27 cellular contexts compared by ENCODE assay signal in genomic region chr13:110551284-110551683, GRCh38. TPM values are rescaled to one million over a fixed set of nuclear protein-coding genes. Genes with fewer than 3 reads are reported as not detected.
DNase-seq lines count a peak whose midpoint lies in the region; ATAC-seq, FAIRE-seq and TF ChIP-seq lines count a peak whose summit lies in the region.
"Had no signal": no experiment of that assay in that cellular context is flagged by ENCODE, and none has a peak within 500 bp of the region (broad histone marks: within the 10 kb centered on the region; RNA-seq: fewer than 3 reads in every experiment).

No MANE protein-coding gene starts in this region.

- peak overlapping the region; percentile 2; the same call in 1 of the 2 replicates for H3K4me2 ChIP-seq in GM12878 (ENCODE audit: control insufficient read depth, insufficient read depth)

- H3K4me3 ChIP-seq in cardiac muscle cell (no peak overlapping the region), GM12878 (no peak overlapping the region), thoracic aorta (peak overlapping the region; percentile 57)
- H3K4me3 ChIP-seq: breast epithelium, HAP-1, heart left ventricle, sigmoid colon had no signal

- peaks cover 2% of the 10 kb centered on the region for H3K27me3 Mint-ChIP-seq in nephron progenitor cell (ENCODE audit: low read depth, poor library complexity)

- TF ChIP-seq CTCF in cardiac muscle cell (IDR thresholded peaks at IDR 0.05; ENCODE audit: low read depth, low read length) (no peak), GM12878 (IDR thresholded peaks at IDR 0.05 in 2 of 3, conservative IDR thresholded peaks at IDR 0.05 in 1 of 3; ENCODE audit: control insufficient read depth in 2 of 3, extremely low read depth in 1 of 3, insufficient read depth in 1 of 3, low read depth in 3 of 3, low read length in 3 of 3) (no peak), nephron progenitor cell (IDR thresholded peaks at IDR 0.05) (no peak), thoracic aorta (IDR thresholded peaks at IDR 0.05) (no peak)

- intact Hi-C loops in Right ventricle myocardium superior (cut with DNase I) (no loop called here), GM12878 (cut with micrococcal nuclease; ENCODE audit: unreplicated experiment) (loop anchor here (10.0 kb wide), 1 partner anchor 1386 kb away; no protein-coding TSS in a partner anchor)

- POLR2A ChIA-PET in GM12878 (lab: Charles Lee) = interaction anchor here (1.8 kb wide), 1 partner anchor 9 kb away, joined by 4 read pairs; no protein-coding TSS in a partner anchor

- no peak overlapping the region for H2AFZ ChIP-seq in GM12878 (ENCODE audit: control insufficient read depth, low read depth, low read length)

- H3K9ac ChIP-seq in GM12878 (ENCODE audit: control insufficient read depth, insufficient read depth, low read length) = no peak overlapping the region

- H3K36me3 ChIP-seq in cardiac muscle cell (no peaks in the 10 kb centered on the region), GM12878 (ENCODE audit: control insufficient read depth in 2 of 2, insufficient read depth in 2 of 2, low read length in 1 of 2) (no peaks in the 10 kb centered on the region; a peak in 1 of 4 replicates), thoracic aorta (no peaks in the 10 kb centered on the region)
- H3K36me3 ChIP-seq: breast epithelium, HAP-1, sigmoid colon had no signal

- whole genome bisulfite sequencing in GM12878 (ENCODE audit: insufficient coverage, insufficient replicate concordance, low lambda C conversion rate, missing lambda C conversion rate) = 89% methylated on average over 11 of the region's 11 CpGs

- FAIRE-seq in GM12878 (lab: Jason Lieb, UNC) = no peak
- FAIRE-seq: colon had no signal

- H3K9me3 ChIP-seq in cardiac muscle cell (ENCODE audit: low read depth) = no peaks in the 10 kb centered on the region
- no peaks in the 10 kb centered on the region; the same call in 2 of the 3 replicates for H3K9me3 ChIP-seq in GM12878 (replicated peaks; ENCODE audit: control insufficient read depth, insufficient read depth, low read length)
- no peaks in the 10 kb centered on the region for H3K9me3 ChIP-seq in thoracic aorta
- H3K9me3 ChIP-seq: breast epithelium, HAP-1, heart left ventricle, sigmoid colon had no signal

- no peaks in the 10 kb centered on the region for H3K79me2 ChIP-seq in GM12878 (ENCODE audit: control insufficient read depth, insufficient read depth, low read length)

- RAD21 ChIA-PET in GM12878 (lab: Charles Lee; ENCODE audit: unreplicated experiment) = interaction anchor here (1.0 kb wide), 1 partner anchor 10 kb away, joined by 3 read pairs; the partner anchor contains the start of gene RAB20

- peaks cover 21% of the 10 kb centered on the region for H3K4me1 ChIP-seq in cardiac muscle cell (ENCODE audit: low read depth)
- no peaks in the 10 kb centered on the region; the same call in 1 of the 2 replicates for H3K4me1 ChIP-seq in GM12878 (ENCODE audit: control insufficient read depth, insufficient read depth, low read length)
- H3K4me1 ChIP-seq in thoracic aorta (ENCODE audit: control insufficient read depth in 1 of 2, low read depth in 2 of 2) = peaks cover 6 to 25% of the 10 kb centered on the region in 2 donors
- H3K4me1 ChIP-seq: breast epithelium, HAP-1 had no signal

- CTCF ChIA-PET in GM12878 (lab: Yijun Ruan, JAX) = interaction anchor here (1.3 to 2.4 kb wide), 3 partner anchors 12 to 96 kb away, joined by 3 to 8 read pairs (median 4); no protein-coding TSS in a partner anchor

- no peaks in the 10 kb centered on the region for H4K20me1 ChIP-seq in GM12878 (ENCODE audit: control insufficient read depth, insufficient read depth)

- no peak for TF ChIP-seq EP300 in GM12878 (IDR thresholded peaks at IDR 0.05; ENCODE audit: borderline replicate concordance in 1 of 2, control insufficient read depth in 1 of 2, low read depth in 2 of 2, low read length in 2 of 2)

- H3K4me3 Mint-ChIP-seq in nephron progenitor cell = no peak overlapping the region
- H3K4me3 Mint-ChIP-seq: neural crest cell had no signal

- H3K36me3 Mint-ChIP-seq in nephron progenitor cell (ENCODE audit: low read depth) = peaks cover 8% of the 10 kb centered on the region

- in situ Hi-C loops in GM12878 (cut with MboI) = no loop called here

- ATAC-seq in Right ventricle myocardium superior (ENCODE audit: poor library complexity) = no peak
- ATAC-seq in GM12878 = no peak
- no peak for ATAC-seq in thoracic aorta (ENCODE audit: insufficient number of reproducible peaks, low FRiP score, low read depth)
- no peak for ATAC-seq in HG03442 (IDR thresholded peaks at IDR 0.05; ENCODE audit: unreplicated experiment)
- no peak for ATAC-seq in HG03095 (IDR thresholded peaks at IDR 0.05; ENCODE audit: unreplicated experiment)
- ATAC-seq: heart left ventricle, Right ventricle myocardium inferior had no signal

- BruUV-seq in GM12878 (replicated peaks; lab: Mats Ljungman, UMichigan) = no TSS peak

- TF ChIP-seq POLR2A in GM12878 (IDR thresholded peaks at IDR 0.05; ENCODE audit: low read depth, low read length) = no peak

- SMC1A ChIA-PET in GM12878 (lab: Charles Lee; ENCODE audit: uncharacterized antibody, unreplicated experiment) = interaction anchor here (0.9 to 2.7 kb wide), 4 partner anchors 10 to 96 kb away, joined by 3 to 11 read pairs (median 6); partner anchors contain the start of gene RAB20

- H3K9me3 Mint-ChIP-seq in nephron progenitor cell = peaks cover 4% of the 10 kb centered on the region
- H3K9me3 Mint-ChIP-seq: neural crest cell had no signal

- H3K27ac ChIP-seq in cardiac muscle cell (peak overlapping the region; percentile 71), GM12878 (ENCODE audit: control insufficient read depth, insufficient read depth) (no peak overlapping the region), thoracic aorta (peak overlapping the region in 1 of 2 donors; percentile 55)
- H3K27ac ChIP-seq: breast epithelium had no signal

- DNase-seq in cardiac muscle cell (ENCODE audit: low read depth in 1 of 2, low spot score in 1 of 2) (peak in 1 of 2 donors; percentile 10), Right ventricle myocardium superior (no peak), GM12878 (ENCODE audit: low read depth, low spot score) (no peak), nephron progenitor cell (no peak), thoracic aorta (ENCODE audit: low spot score) (no peak), NCI-H82 treated with DMSO at 0.1 percent for 48 hours (lab: John Stamatoyannopoulos, UW; ENCODE audit: unreplicated experiment) (no peak)
- DNase-seq: 8988T; activated CD4-positive, alpha-beta T cell treated with anti-CD3 and anti-CD28 coated beads, Interleukin-2, amount 50 U/mL, for 4 hours; activated CD4-positive, CD25-positive, alpha-beta regulatory T cell; activated naive CD4-positive, alpha-beta T cell treated with Interleukin-2 at 50 U/mL for 16 hours; effector CD8-positive, alpha-beta T cell; foreskin fibroblast; heart left ventricle; NCI-H1436; NCI-H2081 treated with DMSO at 0.1 percent for 48 hours; NCI-H446; NCI-H774; sigmoid colon; stimulated activated naive CD4-positive, alpha-beta T cell treated with Interleukin-2 at 50 U/mL for 16 hours had no signal

- TF ChIP-seq RAD21 in GM12878 (IDR thresholded peaks at IDR 0.05; ENCODE audit: insufficient read depth, low read depth, low read length) = no peak

- peaks cover 29% of the 10 kb centered on the region for H3K4me1 Mint-ChIP-seq in nephron progenitor cell

- no peaks in the 10 kb centered on the region for H3K27me3 ChIP-seq in cardiac muscle cell
- H3K27me3 ChIP-seq in GM12878 (replicated peaks in 1 of 2; ENCODE audit: control insufficient read depth in 2 of 2, insufficient read depth in 2 of 2, low read length in 1 of 2) = no peaks in the 10 kb centered on the region
- H3K27me3 ChIP-seq in thoracic aorta (replicated peaks; ENCODE audit: insufficient read depth) = no peaks in the 10 kb centered on the region
- H3K27me3 ChIP-seq: breast epithelium, heart left ventricle, sigmoid colon had no signal

- peak overlapping the region; percentile 91 for H3K27ac Mint-ChIP-seq in nephron progenitor cell

TF ChIP-seq in GM12878, 131 proteins besides CTCF, POLR2A, EP300 and RAD21:
- TF ChIP-seq CEBPB (IDR thresholded peaks at IDR 0.05; ENCODE audit: borderline replicate concordance in 1 of 2, low read depth in 2 of 2, low read length in 2 of 2) (no peak), RCOR1 (conservative IDR thresholded peaks at IDR 0.05; ENCODE audit: low read depth, low read length) (no peak)

RNA-seq across cellular contexts. Expression of gene RAB20, which starts 10.2 kb away (rescaled TPM):
- total RNA-seq in cardiac muscle cell (22.4 and 30.8 TPM in 2 replicates), Right ventricle myocardium superior (10.0 TPM), GM12878 (2014; rRNA removed) (14.6 and 18.2 TPM in 2 replicates), GM12878 (2014; rRNA removed; fragmentation: Illumina TruSeq; extraction: Trizol) (7.8 and 8.7 TPM in 2 replicates), GM12878 (2021) (13.1 and 13.6 TPM in 2 replicates), thoracic aorta (10 to 100 TPM; 22.6 to 34.5 TPM)
- polyA plus RNA-seq in cardiac muscle cell (14.0 and 20.0 TPM in 2 replicates), GM12878 (2011; rRNA removed) (24.8 and 33.1 TPM in 2 replicates), GM12878 (2014; fragmentation: Illumina TruSeq; extraction: Trizol) (5.0 and 7.2 TPM in 2 replicates), GM12878 (2014; fragmentation: Nextera tagmentation; extraction: Ambion mirVana) (1 to 10 TPM in 1 of 2 experiments, under 1 TPM in 1; 0.48 to 2.1 TPM), GM12878 (2014; rRNA removed) (14.7 and 14.8 TPM in 2 replicates), GM12878 (2016; fragmentation: Nextera tagmentation; extraction: Ambion mirVana) (10 to 100 TPM in 1 of 2 experiments, 1 to 10 TPM in 1; 8.4 to 10.6 TPM)
- 24.9 and 25.2 TPM in 2 replicates for total RNA-seq in GM12878 (2013; cell fraction: nucleolus; rRNA removed)
- 12.5 TPM for polyA plus RNA-seq in GM12878 (2011; ENCODE audit: low read depth)
- polyA plus RNA-seq in GM12878 (2011; cell fraction: cytosol; rRNA removed) = 39.6 and 42.9 TPM in 2 replicates
- polyA plus RNA-seq in GM12878 (2011; cell fraction: nucleus; rRNA removed) = 20.8 and 21.8 TPM in 2 replicates
- polyA plus RNA-seq in GM12878 (2012) = 19.4 and 23.2 TPM in 2 replicates
- 17.3 and 23.7 TPM in 2 replicates for polyA minus RNA-seq in GM12878 (2011; rRNA and poly(A)+ RNA removed)
- polyA minus RNA-seq in GM12878 (2011; cell fraction: cytosol; rRNA and poly(A)+ RNA removed) = 8.3 and 8.4 TPM in 2 replicates
- 5.3 and 8.8 TPM in 2 replicates for polyA minus RNA-seq in GM12878 (2011; cell fraction: nucleus; rRNA and poly(A)+ RNA removed)
- total RNA-seq: OCI-LY7 had no signal
